Comparison of ENCODE assay signal across 12 cellular contexts in genomic region chr17:2689411-2690164, GRCh38. TPM values are rescaled to one million over a fixed set of nuclear protein-coding genes. Genes with fewer than 3 reads are reported as not detected.
DNase-seq lines count a peak whose midpoint lies in the region; ATAC-seq and TF ChIP-seq lines count a peak whose summit lies in the region.
"Had no signal": no experiment of that assay in that cellular context is flagged by ENCODE, and none has a peak within 500 bp of the region (broad histone marks: within the 10 kb centered on the region; RNA-seq: fewer than 3 reads in every experiment).

No MANE protein-coding gene starts in this region.

- H3K4me3 ChIP-seq in WERI-Rb-1 (ENCODE audit: low read depth, low read length): no peak overlapping the region
- H3K4me3 ChIP-seq in right atrium auricular region: no peak overlapping the region

- no peaks in the 10 kb centered on the region for H3K9me3 Mint-ChIP-seq in stimulated activated effector memory CD8-positive, alpha-beta T cell treated with anti-CD3 and anti-CD28 coated beads, Interleukin-12 subunit alpha, Interleukin-12 subunit beta, amount 100 ng/mL, for 72 hours

- ATAC-seq in stimulated activated effector memory CD8-positive, alpha-beta T cell treated with anti-CD3 and anti-CD28 coated beads, Interleukin-12 subunit alpha, Interleukin-12 subunit beta, amount 100 ng/mL, for 72 hours: peak; percentile 73
- ATAC-seq in HG02973 (IDR thresholded peaks at IDR 0.05; ENCODE audit: unreplicated experiment) (no peak), GM19397 (IDR thresholded peaks at IDR 0.05; ENCODE audit: unreplicated experiment) (no peak)

- H3K4me3 Mint-ChIP-seq in stimulated activated effector memory CD8-positive, alpha-beta T cell treated with anti-CD3 and anti-CD28 coated beads, Interleukin-12 subunit alpha, Interleukin-12 subunit beta, amount 100 ng/mL, for 72 hours: peak overlapping the region; percentile 36

- H3K36me3 Mint-ChIP-seq in stimulated activated effector memory CD8-positive, alpha-beta T cell treated with anti-CD3 and anti-CD28 coated beads, Interleukin-12 subunit alpha, Interleukin-12 subunit beta, amount 100 ng/mL, for 72 hours: peaks cover 76% of the 10 kb centered on the region

- peaks cover 18% of the 10 kb centered on the region for H3K4me1 Mint-ChIP-seq in stimulated activated effector memory CD8-positive, alpha-beta T cell treated with anti-CD3 and anti-CD28 coated beads, Interleukin-12 subunit alpha, Interleukin-12 subunit beta, amount 100 ng/mL, for 72 hours

- peak overlapping the region; percentile 90 for H3K27ac Mint-ChIP-seq in stimulated activated effector memory CD8-positive, alpha-beta T cell treated with anti-CD3 and anti-CD28 coated beads, Interleukin-12 subunit alpha, Interleukin-12 subunit beta, amount 100 ng/mL, for 72 hours

- H3K36me3 ChIP-seq in WERI-Rb-1 (peaks cover 37% of the 10 kb centered on the region), right atrium auricular region (peaks cover 45% of the 10 kb centered on the region)

- H3K27me3 ChIP-seq in WERI-Rb-1 (ENCODE audit: insufficient read depth, low read depth, severe bottlenecking) (no peaks in the 10 kb centered on the region), right atrium auricular region (no peaks in the 10 kb centered on the region)

- H3K27ac ChIP-seq in WERI-Rb-1: peak overlapping the region; percentile 75
- peak overlapping the region in 1 of 2 donors; percentile 44 for H3K27ac ChIP-seq in right atrium auricular region
- H3K27ac ChIP-seq: epithelial cell of prostate had no signal

- H3K9me3 ChIP-seq in WERI-Rb-1 (ENCODE audit: severe bottlenecking): no peaks in the 10 kb centered on the region
- H3K9me3 ChIP-seq in right atrium auricular region: no peaks in the 10 kb centered on the region

- peak; percentile 79 for DNase-seq in NCI-H748 (lab: John Stamatoyannopoulos, UW; ENCODE audit: unreplicated experiment)
- no peak for DNase-seq in NCI-H748 treated with DMSO at 0.1 percent for 48 hours (lab: John Stamatoyannopoulos, UW)
- peak; percentile 69 for DNase-seq in WERI-Rb-1
- peak; percentile 59 for DNase-seq in right atrium auricular region (ENCODE audit: low spot score)
- peak in 1 of 2 donors; percentile 58 for DNase-seq in stimulated activated effector memory CD8-positive, alpha-beta T cell treated with anti-CD3 and anti-CD28 coated beads, Interleukin-12 subunit alpha, Interleukin-12 subunit beta, amount 100 ng/mL, for 72 hours (ENCODE audit: low spot score in 2 of 2)
- DNase-seq in retina: no peak
- DNase-seq: activated naive CD4-positive, alpha-beta T cell; substantia nigra had no signal

- peaks cover 0 to 44% of the 10 kb centered on the region in 2 donors for H3K4me1 ChIP-seq in right atrium auricular region

- TF ChIP-seq CTCF in WERI-Rb-1 (IDR thresholded peaks at IDR 0.05; ENCODE audit: low read depth, low read length) (no peak), right atrium auricular region (IDR thresholded peaks at IDR 0.05) (no peak)

RNA-seq across cellular contexts. Expression of gene CLUH, which starts 22.0 kb away (rescaled TPM):
- 100 to 1,000 TPM in 1 of 2 donors, 10 to 100 TPM in 1; 94.4 to 126 TPM for total RNA-seq in right atrium auricular region

RNA-seq across cellular contexts. Expression of gene CCDC92B, which starts 59.9 kb away (rescaled TPM):
- not detected for total RNA-seq in right atrium auricular region
- total RNA-seq: M059J had no signal

Comparison
In these comparisons a context has a peak if more than half of its experiments do, and no peak if none do; other contexts are left out.
1. DNase-seq: peak in NCI-H748 (single experiment), WERI-Rb-1 (single experiment) and right atrium auricular region (single experiment); none in NCI-H748 treated with DMSO at 0.1 percent for 48 hours (single experiment) and retina (single experiment).